In genomic region chr1:56535949-56536348, GRCh38 we compare ENCODE assay signal across 1 cellular context.
TF ChIP-seq lines count a peak whose summit lies in the region.

No MANE protein-coding gene starts in this region.

TF ChIP-seq in HepG2, 621 proteins besides CTCF, POLR2A, EP300 and RAD21 (continued from another document and continues in another):
- TF ChIP-seq ZMAT5 (CRISPR knock-in tag; IDR thresholded peaks at IDR 0.05; ENCODE audit: borderline replicate concordance, low read depth) (no peak), ZNF7 (CRISPR knock-in tag; IDR thresholded peaks at IDR 0.05) (no peak), CHD2 (IDR thresholded peaks at IDR 0.05; ENCODE audit: low read depth, low read length) (no peak), ZNF30 (CRISPR knock-in tag; IDR thresholded peaks at IDR 0.05) (no peak), STAT5B (CRISPR knock-in tag; IDR thresholded peaks at IDR 0.05) (no peak), ZNF138 (CRISPR knock-in tag; IDR thresholded peaks at IDR 0.05; ENCODE audit: low read depth) (no peak), RFX3 (CRISPR knock-in tag; IDR thresholded peaks at IDR 0.05) (no peak), AKAP8 (CRISPR knock-in tag; IDR thresholded peaks at IDR 0.05) (no peak), HNRNPUL1 (IDR thresholded peaks at IDR 0.05; ENCODE audit: low read depth, low read length) (no peak), IRF9 (CRISPR knock-in tag; IDR thresholded peaks at IDR 0.05; ENCODE audit: borderline replicate concordance) (no peak), ZNF441 (CRISPR knock-in tag; IDR thresholded peaks at IDR 0.05; ENCODE audit: borderline replicate concordance) (no peak), ZNF235 (CRISPR knock-in tag; IDR thresholded peaks at IDR 0.05; ENCODE audit: borderline replicate concordance) (no peak), ELF4 (CRISPR knock-in tag; IDR thresholded peaks at IDR 0.05; ENCODE audit: borderline replicate concordance) (no peak), TRIM24 (CRISPR knock-in tag; IDR thresholded peaks at IDR 0.05) (no peak), ZNF747 (CRISPR knock-in tag; IDR thresholded peaks at IDR 0.05; ENCODE audit: borderline replicate concordance) (no peak), ARID4A (CRISPR knock-in tag; IDR thresholded peaks at IDR 0.05; ENCODE audit: borderline replicate concordance) (peak; percentile 50; the same call in 1 of the 2 replicates), YY1 (IDR thresholded peaks at IDR 0.05; ENCODE audit: insufficient read depth, insufficient replicate concordance, low read depth, low read length) (no peak), TAF15 (IDR thresholded peaks at IDR 0.05; ENCODE audit: low read depth, low read length, poor library complexity, severe bottlenecking) (no peak), ZNF709 (CRISPR knock-in tag; IDR thresholded peaks at IDR 0.05) (no peak), SIN3B (IDR thresholded peaks at IDR 0.05; ENCODE audit: low read length) (no peak), ZKSCAN5 (CRISPR knock-in tag; IDR thresholded peaks at IDR 0.05) (no peak), MTA3 (CRISPR knock-in tag; IDR thresholded peaks at IDR 0.05) (no peak), AGO2 (optimal IDR thresholded peaks at IDR 0.05; ENCODE audit: low read depth, low read length) (no peak), IKZF4 (CRISPR knock-in tag; IDR thresholded peaks at IDR 0.05; ENCODE audit: borderline replicate concordance, low read depth, not compliant biosample characterization) (no peak), ZNF383 (CRISPR knock-in tag; IDR thresholded peaks at IDR 0.05; ENCODE audit: borderline replicate concordance) (no peak), ZNF205 (CRISPR knock-in tag; IDR thresholded peaks at IDR 0.05) (no peak), ELF3 (CRISPR knock-in tag; IDR thresholded peaks at IDR 0.05) (no peak), ZSCAN21 (CRISPR knock-in tag; IDR thresholded peaks at IDR 0.05; ENCODE audit: borderline replicate concordance) (no peak), PITX1 (CRISPR knock-in tag; IDR thresholded peaks at IDR 0.05) (peak; percentile 64), ZSCAN30 (CRISPR knock-in tag; IDR thresholded peaks at IDR 0.05) (no peak), ZNF292 (CRISPR knock-in tag; IDR thresholded peaks at IDR 0.05; ENCODE audit: borderline replicate concordance, low read depth) (no peak), CSRNP2 (CRISPR knock-in tag; conservative IDR thresholded peaks at IDR 0.05; ENCODE audit: low read depth) (no peak), U2AF1 (optimal IDR thresholded peaks at IDR 0.05; ENCODE audit: low read depth, low read length) (no peak), WIZ (CRISPR knock-in tag; IDR thresholded peaks at IDR 0.05) (no peak), ZNF335 (CRISPR knock-in tag; IDR thresholded peaks at IDR 0.05) (no peak), CCDC6 (CRISPR knock-in tag; IDR thresholded peaks at IDR 0.05) (no peak), ZNF567 (CRISPR knock-in tag; IDR thresholded peaks at IDR 0.05; ENCODE audit: borderline replicate concordance) (no peak), CREB1 (IDR thresholded peaks at IDR 0.05) (no peak), CREB1 (CRISPR knock-in tag; IDR thresholded peaks at IDR 0.05) (peak; percentile 46; the same call in 1 of the 2 replicates), NCOA2 (CRISPR knock-in tag; IDR thresholded peaks at IDR 0.05) (peak; percentile 87), ZKSCAN1 (IDR thresholded peaks at IDR 0.05; ENCODE audit: low read length) (no peak), ZSCAN29 (CRISPR knock-in tag; conservative IDR thresholded peaks at IDR 0.05) (no peak)
- TF ChIP-seq, protein P1, sequence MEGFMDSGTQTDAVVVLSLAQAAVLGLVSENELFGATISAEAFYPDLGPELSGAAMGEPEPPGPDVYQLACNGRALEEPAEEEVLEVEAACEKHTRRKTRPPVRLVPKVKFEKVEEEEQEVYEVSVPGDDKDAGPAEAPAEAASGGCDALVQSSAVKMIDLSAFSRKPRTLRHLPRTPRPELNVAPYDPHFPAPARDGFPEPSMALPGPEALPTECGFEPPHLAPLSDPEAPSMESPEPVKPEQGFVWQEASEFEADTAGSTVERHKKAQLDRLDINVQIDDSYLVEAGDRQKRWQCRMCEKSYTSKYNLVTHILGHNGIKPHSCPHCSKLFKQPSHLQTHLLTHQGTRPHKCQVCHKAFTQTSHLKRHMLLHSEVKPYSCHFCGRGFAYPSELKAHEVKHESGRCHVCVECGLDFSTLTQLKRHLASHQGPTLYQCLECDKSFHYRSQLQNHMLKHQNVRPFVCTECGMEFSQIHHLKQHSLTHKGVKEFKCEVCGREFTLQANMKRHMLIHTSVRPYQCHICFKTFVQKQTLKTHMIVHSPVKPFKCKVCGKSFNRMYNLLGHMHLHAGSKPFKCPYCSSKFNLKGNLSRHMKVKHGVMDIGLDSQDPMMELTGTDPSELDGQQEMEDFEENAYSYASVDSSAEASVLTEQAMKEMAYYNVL (CRISPR knock-in tag; IDR thresholded peaks at IDR 0.05; ENCODE audit: borderline replicate concordance): no peak
- TF ChIP-seq, protein P2, sequence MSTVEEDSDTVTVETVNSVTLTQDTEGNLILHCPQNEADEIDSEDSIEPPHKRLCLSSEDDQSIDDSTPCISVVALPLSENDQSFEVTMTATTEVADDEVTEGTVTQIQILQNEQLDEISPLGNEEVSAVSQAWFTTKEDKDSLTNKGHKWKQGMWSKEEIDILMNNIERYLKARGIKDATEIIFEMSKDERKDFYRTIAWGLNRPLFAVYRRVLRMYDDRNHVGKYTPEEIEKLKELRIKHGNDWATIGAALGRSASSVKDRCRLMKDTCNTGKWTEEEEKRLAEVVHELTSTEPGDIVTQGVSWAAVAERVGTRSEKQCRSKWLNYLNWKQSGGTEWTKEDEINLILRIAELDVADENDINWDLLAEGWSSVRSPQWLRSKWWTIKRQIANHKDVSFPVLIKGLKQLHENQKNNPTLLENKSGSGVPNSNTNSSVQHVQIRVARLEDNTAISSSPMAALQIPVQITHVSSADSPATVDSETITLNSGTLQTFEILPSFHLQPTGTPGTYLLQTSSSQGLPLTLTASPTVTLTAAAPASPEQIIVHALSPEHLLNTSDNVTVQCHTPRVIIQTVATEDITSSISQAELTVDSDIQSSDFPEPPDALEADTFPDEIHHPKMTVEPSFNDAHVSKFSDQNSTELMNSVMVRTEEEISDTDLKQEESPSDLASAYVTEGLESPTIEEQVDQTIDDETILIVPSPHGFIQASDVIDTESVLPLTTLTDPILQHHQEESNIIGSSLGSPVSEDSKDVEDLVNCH (CRISPR knock-in tag; IDR thresholded peaks at IDR 0.05): no peak
- TF ChIP-seq, protein P3, sequence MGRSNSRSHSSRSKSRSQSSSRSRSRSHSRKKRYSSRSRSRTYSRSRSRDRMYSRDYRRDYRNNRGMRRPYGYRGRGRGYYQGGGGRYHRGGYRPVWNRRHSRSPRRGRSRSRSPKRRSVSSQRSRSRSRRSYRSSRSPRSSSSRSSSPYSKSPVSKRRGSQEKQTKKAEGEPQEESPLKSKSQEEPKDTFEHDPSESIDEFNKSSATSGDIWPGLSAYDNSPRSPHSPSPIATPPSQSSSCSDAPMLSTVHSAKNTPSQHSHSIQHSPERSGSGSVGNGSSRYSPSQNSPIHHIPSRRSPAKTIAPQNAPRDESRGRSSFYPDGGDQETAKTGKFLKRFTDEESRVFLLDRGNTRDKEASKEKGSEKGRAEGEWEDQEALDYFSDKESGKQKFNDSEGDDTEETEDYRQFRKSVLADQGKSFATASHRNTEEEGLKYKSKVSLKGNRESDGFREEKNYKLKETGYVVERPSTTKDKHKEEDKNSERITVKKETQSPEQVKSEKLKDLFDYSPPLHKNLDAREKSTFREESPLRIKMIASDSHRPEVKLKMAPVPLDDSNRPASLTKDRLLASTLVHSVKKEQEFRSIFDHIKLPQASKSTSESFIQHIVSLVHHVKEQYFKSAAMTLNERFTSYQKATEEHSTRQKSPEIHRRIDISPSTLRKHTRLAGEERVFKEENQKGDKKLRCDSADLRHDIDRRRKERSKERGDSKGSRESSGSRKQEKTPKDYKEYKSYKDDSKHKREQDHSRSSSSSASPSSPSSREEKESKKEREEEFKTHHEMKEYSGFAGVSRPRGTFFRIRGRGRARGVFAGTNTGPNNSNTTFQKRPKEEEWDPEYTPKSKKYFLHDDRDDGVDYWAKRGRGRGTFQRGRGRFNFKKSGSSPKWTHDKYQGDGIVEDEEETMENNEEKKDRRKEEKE (IDR thresholded peaks at IDR 0.05): no peak
- TF ChIP-seq, protein P4, sequence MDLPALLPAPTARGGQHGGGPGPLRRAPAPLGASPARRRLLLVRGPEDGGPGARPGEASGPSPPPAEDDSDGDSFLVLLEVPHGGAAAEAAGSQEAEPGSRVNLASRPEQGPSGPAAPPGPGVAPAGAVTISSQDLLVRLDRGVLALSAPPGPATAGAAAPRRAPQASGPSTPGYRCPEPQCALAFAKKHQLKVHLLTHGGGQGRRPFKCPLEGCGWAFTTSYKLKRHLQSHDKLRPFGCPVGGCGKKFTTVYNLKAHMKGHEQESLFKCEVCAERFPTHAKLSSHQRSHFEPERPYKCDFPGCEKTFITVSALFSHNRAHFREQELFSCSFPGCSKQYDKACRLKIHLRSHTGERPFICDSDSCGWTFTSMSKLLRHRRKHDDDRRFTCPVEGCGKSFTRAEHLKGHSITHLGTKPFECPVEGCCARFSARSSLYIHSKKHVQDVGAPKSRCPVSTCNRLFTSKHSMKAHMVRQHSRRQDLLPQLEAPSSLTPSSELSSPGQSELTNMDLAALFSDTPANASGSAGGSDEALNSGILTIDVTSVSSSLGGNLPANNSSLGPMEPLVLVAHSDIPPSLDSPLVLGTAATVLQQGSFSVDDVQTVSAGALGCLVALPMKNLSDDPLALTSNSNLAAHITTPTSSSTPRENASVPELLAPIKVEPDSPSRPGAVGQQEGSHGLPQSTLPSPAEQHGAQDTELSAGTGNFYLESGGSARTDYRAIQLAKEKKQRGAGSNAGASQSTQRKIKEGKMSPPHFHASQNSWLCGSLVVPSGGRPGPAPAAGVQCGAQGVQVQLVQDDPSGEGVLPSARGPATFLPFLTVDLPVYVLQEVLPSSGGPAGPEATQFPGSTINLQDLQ (CRISPR knock-in tag; IDR thresholded peaks at IDR 0.05): no peak
- TF ChIP-seq, protein P5, sequence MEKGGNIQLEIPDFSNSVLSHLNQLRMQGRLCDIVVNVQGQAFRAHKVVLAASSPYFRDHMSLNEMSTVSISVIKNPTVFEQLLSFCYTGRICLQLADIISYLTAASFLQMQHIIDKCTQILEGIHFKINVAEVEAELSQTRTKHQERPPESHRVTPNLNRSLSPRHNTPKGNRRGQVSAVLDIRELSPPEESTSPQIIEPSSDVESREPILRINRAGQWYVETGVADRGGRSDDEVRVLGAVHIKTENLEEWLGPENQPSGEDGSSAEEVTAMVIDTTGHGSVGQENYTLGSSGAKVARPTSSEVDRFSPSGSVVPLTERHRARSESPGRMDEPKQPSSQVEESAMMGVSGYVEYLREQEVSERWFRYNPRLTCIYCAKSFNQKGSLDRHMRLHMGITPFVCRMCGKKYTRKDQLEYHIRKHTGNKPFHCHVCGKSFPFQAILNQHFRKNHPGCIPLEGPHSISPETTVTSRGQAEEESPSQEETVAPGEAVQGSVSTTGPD (CRISPR knock-in tag; IDR thresholded peaks at IDR 0.05): no peak
- TF ChIP-seq, protein P6, sequence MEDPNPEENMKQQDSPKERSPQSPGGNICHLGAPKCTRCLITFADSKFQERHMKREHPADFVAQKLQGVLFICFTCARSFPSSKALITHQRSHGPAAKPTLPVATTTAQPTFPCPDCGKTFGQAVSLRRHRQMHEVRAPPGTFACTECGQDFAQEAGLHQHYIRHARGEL (CRISPR knock-in tag; IDR thresholded peaks at IDR 0.05): no peak
